26 cellular contexts compared by ENCODE assay signal in genomic region chr4:17528526-17529165, GRCh38. TPM values are rescaled to one million over a fixed set of nuclear protein-coding genes. Genes with fewer than 3 reads are reported as not detected.
DNase-seq lines count a peak whose midpoint lies in the region; ATAC-seq and FAIRE-seq lines count a peak whose summit lies in the region.
"Had no signal": no experiment of that assay in that cellular context is flagged by ENCODE, and none has a peak within 500 bp of the region (broad histone marks: within the 10 kb centered on the region; RNA-seq: fewer than 3 reads in every experiment).

No MANE protein-coding gene starts in this region.

- H3K9me3 ChIP-seq in neuronal stem cell (replicated peaks in 1 of 2; ENCODE audit: control insufficient read depth in 2 of 2, insufficient read depth in 1 of 2, low read depth in 1 of 2, low read length in 2 of 2): peaks cover 0 to 2% of the 10 kb centered on the region in 2 donors
- H3K9me3 ChIP-seq: A549; BE2C; BLaER1 treated with 17β-estradiol and CSF1 and Interleukin-3, amounts not matched to agents 10 nM and 100 nM had no signal

- H3K4me1 Mint-ChIP-seq in natural killer cell treated with Interleukin-12 subunit alpha and Interleukin-12 subunit beta and Interleukin-15 and Interleukin-18, amount 100 ng/mL, for 72 hours (ENCODE audit: low read depth in 2 of 2): no peaks in the 10 kb centered on the region
- H3K4me1 Mint-ChIP-seq: CD14-positive monocyte; CD8-positive, alpha-beta memory T cell; GM23338 had no signal

- DNase-seq in HTR-8/SVneo (ENCODE audit: insufficient read length, low spot score): no peak
- peak; percentile 34 for DNase-seq in NCI-H82 treated with DMSO at 0.1 percent for 48 hours (lab: John Stamatoyannopoulos, UW; ENCODE audit: unreplicated experiment)
- DNase-seq in neuronal stem cell (ENCODE audit: low spot score): no peak
- DNase-seq in natural killer cell treated with Interleukin-12 subunit alpha and Interleukin-12 subunit beta and Interleukin-15 and Interleukin-18, amount 100 ng/mL, for 72 hours (ENCODE audit: low spot score): no peak
- no peak for DNase-seq in activated naive CD4-positive, alpha-beta T cell treated with Interleukin-2 at 50 U/mL for 16 hours
- DNase-seq in HCEC 1CT: no peak
- DNase-seq: 8988T; ACHN; AML-193; BE2C; CD4-positive, alpha-beta T cell; CD8-positive, alpha-beta memory T cell; DMS 273 treated with DMSO at 0.1 percent for 48 hours; DMS79; EL; GDM1; H9; HFFc6 had no signal

- no peak overlapping the region for H3K18ac ChIP-seq in neuronal stem cell (ENCODE audit: low read length)

- H2BK12ac ChIP-seq in neuronal stem cell (ENCODE audit: low read length): no peak overlapping the region

- H3K4ac ChIP-seq in neuronal stem cell (ENCODE audit: low read length): no peak overlapping the region

- H2BK120ac ChIP-seq in neuronal stem cell (ENCODE audit: low read depth, low read length): no peak overlapping the region

- no peak for ATAC-seq in natural killer cell treated with Interleukin-12 subunit alpha and Interleukin-12 subunit beta and Interleukin-15 and Interleukin-18, amount 100 ng/mL, for 72 hours
- ATAC-seq: A549, GM23338 had no signal

- H3K27me3 ChIP-seq in neuronal stem cell (ENCODE audit: control insufficient read depth in 3 of 3, insufficient read depth in 3 of 3, low read depth in 1 of 3, low read length in 3 of 3): peaks cover 0 to 4% (median 0%) of the 10 kb centered on the region in 3 experiments
- H3K27me3 ChIP-seq: BE2C; BLaER1 treated with 17β-estradiol and CSF1 and Interleukin-3, amounts not matched to agents 10 nM and 100 nM had no signal

- peak; percentile 36 for FAIRE-seq in HTR-8/SVneo (lab: Jason Lieb, UNC)
- FAIRE-seq: A549, D721Med, GM12878, GM19239 had no signal

- H2BK15ac ChIP-seq in neuronal stem cell (ENCODE audit: low read length): no peak overlapping the region

- H3K27ac Mint-ChIP-seq in natural killer cell treated with Interleukin-12 subunit alpha and Interleukin-12 subunit beta and Interleukin-15 and Interleukin-18, amount 100 ng/mL, for 72 hours: no peak overlapping the region
- H3K27ac Mint-ChIP-seq: CD14-positive monocyte; CD4-positive, alpha-beta T cell; CD8-positive, alpha-beta memory T cell; GM23338; H9; HFFc6 had no signal

- H3K9me3 Mint-ChIP-seq in natural killer cell treated with Interleukin-12 subunit alpha and Interleukin-12 subunit beta and Interleukin-15 and Interleukin-18, amount 100 ng/mL, for 72 hours: no peaks in the 10 kb centered on the region
- H3K9me3 Mint-ChIP-seq: CD14-positive monocyte; CD4-positive, alpha-beta T cell; GM23338; H9; HFFc6 had no signal

- H2AFZ ChIP-seq in neuronal stem cell (ENCODE audit: low read length): no peak overlapping the region
- H2AFZ ChIP-seq: GM23338 had no signal

- H3K4me3 ChIP-seq in neuronal stem cell (ENCODE audit: low read length in 2 of 2): no peak overlapping the region
- H3K4me3 ChIP-seq: A549; BLaER1 treated with 17β-estradiol and CSF1 and Interleukin-3, amounts not matched to agents 10 nM and 100 nM; GM12878; GM23338 had no signal

- H3K23ac ChIP-seq in neuronal stem cell (ENCODE audit: low read depth, low read length, poor library complexity): no peak overlapping the region

- no peaks in the 10 kb centered on the region for H3K79me1 ChIP-seq in neuronal stem cell (ENCODE audit: low read depth, low read length)

- H2BK5ac ChIP-seq in neuronal stem cell (ENCODE audit: low read length): no peak overlapping the region

- no peak overlapping the region for H3K4me3 Mint-ChIP-seq in natural killer cell treated with Interleukin-12 subunit alpha and Interleukin-12 subunit beta and Interleukin-15 and Interleukin-18, amount 100 ng/mL, for 72 hours
- H3K4me3 Mint-ChIP-seq: CD14-positive monocyte; CD4-positive, alpha-beta T cell; GM23338; H9; HFFc6 had no signal

- H3K14ac ChIP-seq in neuronal stem cell (ENCODE audit: low read length): peak overlapping the region; percentile 64

- no peak overlapping the region for H3K4me2 ChIP-seq in neuronal stem cell (ENCODE audit: insufficient read depth, low read length, poor library complexity, severe bottlenecking)
- H3K4me2 ChIP-seq: A549; BLaER1 treated with 17β-estradiol and CSF1 and Interleukin-3, amounts not matched to agents 10 nM and 100 nM; GM23338 had no signal

- no CpG with 5 or more reads among the region's 10 CpGs for WGBS in neuronal stem cell (ENCODE audit: extremely low coverage in 2 of 2, insufficient read length in 2 of 2, insufficient replicate concordance in 1 of 2), 2 donors

- no peak overlapping the region for H3K9ac ChIP-seq in neuronal stem cell (ENCODE audit: low read depth, low read length, poor library complexity)
- H3K9ac ChIP-seq: BLaER1 treated with 17β-estradiol and CSF1 and Interleukin-3, amounts not matched to agents 10 nM and 100 nM had no signal

- no peak overlapping the region for H3K27ac ChIP-seq in neuronal stem cell (replicated peaks; ENCODE audit: low read length)
- H3K27ac ChIP-seq: A549; BLaER1 treated with 17β-estradiol and CSF1 and Interleukin-3, amounts not matched to agents 10 nM and 100 nM had no signal

- H3K4me1 ChIP-seq in neuronal stem cell (ENCODE audit: control insufficient read depth in 2 of 2, insufficient read depth in 1 of 2, low read depth in 1 of 2, low read length in 2 of 2): no peaks in the 10 kb centered on the region
- H3K4me1 ChIP-seq: A549; BLaER1 treated with 17β-estradiol and CSF1 and Interleukin-3, amounts not matched to agents 10 nM and 100 nM had no signal

- no peak overlapping the region for H2AK5ac ChIP-seq in neuronal stem cell (ENCODE audit: low read depth, low read length)

- H3K36me3 ChIP-seq in neuronal stem cell (replicated peaks in 1 of 2; ENCODE audit: control insufficient read depth in 2 of 2, insufficient read depth in 2 of 2, low read length in 2 of 2): no peaks in the 10 kb centered on the region
- H3K36me3 ChIP-seq: BE2C; BLaER1 treated with 17β-estradiol and CSF1 and Interleukin-3, amounts not matched to agents 10 nM and 100 nM had no signal

- no peak overlapping the region for H4K91ac ChIP-seq in neuronal stem cell (ENCODE audit: low read depth, low read length, poor library complexity)

- H3K27me3 Mint-ChIP-seq in natural killer cell treated with Interleukin-12 subunit alpha and Interleukin-12 subunit beta and Interleukin-15 and Interleukin-18, amount 100 ng/mL, for 72 hours: peaks cover 11 to 30% of the 10 kb centered on the region in 2 donors

- H3K36me3 Mint-ChIP-seq in natural killer cell treated with Interleukin-12 subunit alpha and Interleukin-12 subunit beta and Interleukin-15 and Interleukin-18, amount 100 ng/mL, for 72 hours: no peaks in the 10 kb centered on the region
- H3K36me3 Mint-ChIP-seq: CD14-positive monocyte; CD8-positive, alpha-beta memory T cell had no signal

- no peak overlapping the region for H4K8ac ChIP-seq in neuronal stem cell (ENCODE audit: low read depth, low read length)

RNA-seq across cellular contexts. Expression of gene CLRN2, which starts 13.7 kb away (rescaled TPM):
- polyA plus RNA-seq in neuronal stem cell (2013, experiment 1 of 2): not detected
- not detected for polyA plus RNA-seq in neuronal stem cell (2013, experiment 2 of 2)
- not detected for total RNA-seq in natural killer cell treated with Interleukin-12 subunit alpha and Interleukin-12 subunit beta and Interleukin-15 and Interleukin-18, amount 100 ng/mL, for 72 hours
- total RNA-seq: CD4-positive, alpha-beta T cell; CD8-positive, alpha-beta memory T cell; GM12878; GM23338; H4; H9; HFFc6 had no signal
- polyA plus RNA-seq: A549; CD14-positive monocyte; CD8-positive, alpha-beta memory T cell; GM12878; GM23338 had no signal

RNA-seq across cellular contexts. Expression of gene QDPR, which starts 16.8 kb away (rescaled TPM):
- 24.4 TPM for polyA plus RNA-seq in neuronal stem cell (2013, experiment 1 of 2)
- 25.5 TPM for polyA plus RNA-seq in neuronal stem cell (2013, experiment 2 of 2)
- total RNA-seq in natural killer cell treated with Interleukin-12 subunit alpha and Interleukin-12 subunit beta and Interleukin-15 and Interleukin-18, amount 100 ng/mL, for 72 hours: 10 to 100 TPM; 21.8 to 28.2 TPM

RNA-seq across cellular contexts. Expression of gene LAP3, which starts 48.4 kb away (rescaled TPM):
- 18.8 TPM for polyA plus RNA-seq in neuronal stem cell (2013, experiment 1 of 2)
- 20.1 TPM for polyA plus RNA-seq in neuronal stem cell (2013, experiment 2 of 2)
- total RNA-seq in natural killer cell treated with Interleukin-12 subunit alpha and Interleukin-12 subunit beta and Interleukin-15 and Interleukin-18, amount 100 ng/mL, for 72 hours: 100 to 1,000 TPM in 1 of 2 donors, 10 to 100 TPM in 1; 99.9 to 137 TPM
